In the genomic region with DNA sequence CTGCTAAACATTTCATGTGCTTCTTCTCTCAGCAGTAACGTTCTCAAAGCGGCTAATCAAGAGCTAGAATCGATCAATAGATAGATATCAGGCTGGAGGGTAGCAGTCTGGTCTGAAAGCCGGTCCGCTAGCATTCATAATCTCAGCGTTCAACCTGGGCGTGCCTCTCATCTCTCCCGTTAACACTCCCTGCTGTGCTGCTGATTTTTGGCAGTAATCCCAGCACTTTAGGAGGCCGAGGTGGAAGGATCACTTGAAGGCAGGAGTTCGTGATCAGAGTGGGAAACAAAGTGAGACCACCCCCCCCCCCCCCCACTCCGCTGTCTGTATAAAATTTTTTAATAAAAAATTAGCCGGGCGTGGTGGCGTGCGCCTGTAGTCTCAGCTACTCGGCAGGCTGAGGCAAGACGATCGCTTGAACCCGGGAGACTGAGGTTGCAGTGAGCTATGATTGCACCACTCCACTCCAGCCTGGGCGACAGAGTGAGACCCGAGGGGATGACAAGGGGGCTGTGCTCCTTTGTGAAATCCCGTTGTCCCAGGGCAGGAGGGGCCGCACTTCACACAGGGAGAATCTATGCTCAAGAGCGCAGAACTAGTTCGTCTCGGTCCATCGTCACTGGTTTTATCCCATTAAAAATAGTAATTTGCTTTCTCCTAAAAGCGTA, we compare ENCODE assay signal across 8 cellular contexts. TPM values are rescaled to one million over a fixed set of nuclear protein-coding genes. Genes with fewer than 3 reads are reported as not detected.
A peak's percentile ranks its signal among the peaks of the same experiment; 100 is the strongest.
DNase-seq lines count a peak whose midpoint lies in the region; ATAC-seq and TF ChIP-seq lines count a peak whose summit lies in the region.

No MANE protein-coding gene starts in this region.

- peak; percentile 34 for DNase-seq in COR-L47 (lab: John Stamatoyannopoulos, UW)
- peak; percentile 26 for DNase-seq in brain microvascular endothelial cell
- no peak for DNase-seq in foreskin melanocyte

- H3K27me3 ChIP-seq in OCI-LY3 (ENCODE audit: low read depth, low read length) (no peaks in the 10 kb centered on the region), brain microvascular endothelial cell (replicated peaks) (no peaks in the 10 kb centered on the region), liver (ENCODE audit: control insufficient read depth in 4 of 4, insufficient read depth in 4 of 4, low read length in 3 of 4) (no peaks in the 10 kb centered on the region), thymus (ENCODE audit: control insufficient read depth, insufficient read depth) (peaks cover 3% of the 10 kb centered on the region)

- H3K9me3 ChIP-seq in OCI-LY3 (ENCODE audit: insufficient read depth, low read length) (no peaks in the 10 kb centered on the region), liver (ENCODE audit: control insufficient read depth in 4 of 4, low read length in 3 of 4) (no peaks in the 10 kb centered on the region), thymus (ENCODE audit: control insufficient read depth) (no peaks in the 10 kb centered on the region)

- peaks cover 9% of the 10 kb centered on the region for H3K36me3 ChIP-seq in OCI-LY3 (replicated peaks; ENCODE audit: low read depth, low read length)
- H3K36me3 ChIP-seq in brain microvascular endothelial cell (replicated peaks): no peaks in the 10 kb centered on the region
- H3K36me3 ChIP-seq in liver (ENCODE audit: control insufficient read depth in 4 of 4, insufficient read depth in 3 of 4, low read depth in 1 of 4, low read length in 3 of 4): no peaks in the 10 kb centered on the region
- no peaks in the 10 kb centered on the region for H3K36me3 ChIP-seq in thymus (ENCODE audit: control insufficient read depth, insufficient read depth)

- ATAC-seq in GM19328 (IDR thresholded peaks at IDR 0.05; ENCODE audit: unreplicated experiment) (peak; percentile 13), HG03196 (IDR thresholded peaks at IDR 0.05; ENCODE audit: unreplicated experiment) (peak; percentile 8)

- H3K79me2 ChIP-seq in OCI-LY3 (ENCODE audit: low read length): peaks cover 41% of the 10 kb centered on the region

- peak overlapping the region; percentile 76 for H3K9ac ChIP-seq in OCI-LY3 (ENCODE audit: low read length)
- H3K9ac ChIP-seq in liver (ENCODE audit: low read depth in 1 of 2, low read length in 2 of 2): peak overlapping the region in 1 of 2 donors; percentile 3

- peak overlapping the region; percentile 79 for H2AFZ ChIP-seq in OCI-LY3 (ENCODE audit: low read depth, low read length)

- H3K27ac ChIP-seq in OCI-LY3 (ENCODE audit: low read length) (no peak overlapping the region), brain microvascular endothelial cell (no peak overlapping the region), liver (ENCODE audit: low read depth in 1 of 2, low read length in 2 of 2) (no peak overlapping the region), thymus (ENCODE audit: low read depth) (peak overlapping the region; percentile 18)

- 2% methylated on average over 28 of the region's 28 CpGs for WGBS in liver
- 2% methylated on average over 28 of the region's 28 CpGs for WGBS in thymus

- H3K4me3 ChIP-seq in OCI-LY3 (ENCODE audit: low read length) (peak overlapping the region; percentile 99), brain microvascular endothelial cell (ENCODE audit: low read depth, low read length) (peak overlapping the region; percentile 83), liver (ENCODE audit: low read depth in 1 of 3, low read length in 3 of 3) (peak overlapping the region; percentile 62 to 80 (median 69)), thymus (ENCODE audit: low read length) (peak overlapping the region; percentile 82)

- no peak for TF ChIP-seq RAD21 in liver (IDR thresholded peaks at IDR 0.05)

- H3K4me2 ChIP-seq in OCI-LY3 (ENCODE audit: low read length): peak overlapping the region; percentile 95

- peaks cover 11% of the 10 kb centered on the region; the same call in 1 of the 2 replicates for H3K4me1 ChIP-seq in OCI-LY3 (ENCODE audit: low read length)
- peaks cover 3 to 13% (median 8%) of the 10 kb centered on the region in 4 donors for H3K4me1 ChIP-seq in liver (ENCODE audit: control insufficient read depth in 4 of 4, insufficient read depth in 4 of 4, low read length in 3 of 4)
- H3K4me1 ChIP-seq in thymus (ENCODE audit: control insufficient read depth, insufficient read depth, low read length): peaks cover 4% of the 10 kb centered on the region

- no peak for TF ChIP-seq CTCF in OCI-LY3 (IDR thresholded peaks at IDR 0.05; ENCODE audit: low read depth, low read length)
- no peak for TF ChIP-seq CTCF in brain microvascular endothelial cell (IDR thresholded peaks at IDR 0.05; ENCODE audit: low read depth, low read length, missing control alignments)
- no peak for TF ChIP-seq CTCF in liver (IDR thresholded peaks at IDR 0.05; ENCODE audit: low read depth, low read length, missing input control)

- no peaks in the 10 kb centered on the region for H4K20me1 ChIP-seq in OCI-LY3 (ENCODE audit: insufficient read depth, low read length)

- in situ Hi-C loops in brain microvascular endothelial cell (cut with HindIII; ENCODE audit: low pct_ligation_motif_present, low sequenced_read_pairs): loop anchor here (25.0 kb wide), 1 partner anchor 133 kb away; no protein-coding TSS in a partner anchor

TF ChIP-seq in liver, 16 proteins besides CTCF, POLR2A, EP300 and RAD21:
- TF ChIP-seq NR2F2 (IDR thresholded peaks at IDR 0.05) (no peak), TAF1 (conservative IDR thresholded peaks at IDR 0.05) (no peak), SP1 (IDR thresholded peaks at IDR 0.05) (no peak), EGR1 (IDR thresholded peaks at IDR 0.05; ENCODE audit: low read depth in 2 of 2) (no peak), FOXA1 (IDR thresholded peaks at IDR 0.05) (no peak), HNF4A (conservative IDR thresholded peaks at IDR 0.05) (no peak), GABPA (IDR thresholded peaks at IDR 0.05 in 1 of 2, conservative IDR thresholded peaks at IDR 0.05 in 1 of 2) (no peak)
- TF ChIP-seq, protein P1, sequence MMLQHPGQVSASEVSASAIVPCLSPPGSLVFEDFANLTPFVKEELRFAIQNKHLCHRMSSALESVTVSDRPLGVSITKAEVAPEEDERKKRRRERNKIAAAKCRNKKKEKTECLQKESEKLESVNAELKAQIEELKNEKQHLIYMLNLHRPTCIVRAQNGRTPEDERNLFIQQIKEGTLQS (IDR thresholded peaks at IDR 0.05): no peak
- TF ChIP-seq, protein P2, sequence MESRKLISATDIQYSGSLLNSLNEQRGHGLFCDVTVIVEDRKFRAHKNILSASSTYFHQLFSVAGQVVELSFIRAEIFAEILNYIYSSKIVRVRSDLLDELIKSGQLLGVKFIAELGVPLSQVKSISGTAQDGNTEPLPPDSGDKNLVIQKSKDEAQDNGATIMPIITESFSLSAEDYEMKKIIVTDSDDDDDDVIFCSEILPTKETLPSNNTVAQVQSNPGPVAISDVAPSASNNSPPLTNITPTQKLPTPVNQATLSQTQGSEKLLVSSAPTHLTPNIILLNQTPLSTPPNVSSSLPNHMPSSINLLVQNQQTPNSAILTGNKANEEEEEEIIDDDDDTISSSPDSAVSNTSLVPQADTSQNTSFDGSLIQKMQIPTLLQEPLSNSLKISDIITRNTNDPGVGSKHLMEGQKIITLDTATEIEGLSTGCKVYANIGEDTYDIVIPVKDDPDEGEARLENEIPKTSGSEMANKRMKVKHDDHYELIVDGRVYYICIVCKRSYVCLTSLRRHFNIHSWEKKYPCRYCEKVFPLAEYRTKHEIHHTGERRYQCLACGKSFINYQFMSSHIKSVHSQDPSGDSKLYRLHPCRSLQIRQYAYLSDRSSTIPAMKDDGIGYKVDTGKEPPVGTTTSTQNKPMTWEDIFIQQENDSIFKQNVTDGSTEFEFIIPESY (IDR thresholded peaks at IDR 0.05): no peak
- TF ChIP-seq, protein P3, sequence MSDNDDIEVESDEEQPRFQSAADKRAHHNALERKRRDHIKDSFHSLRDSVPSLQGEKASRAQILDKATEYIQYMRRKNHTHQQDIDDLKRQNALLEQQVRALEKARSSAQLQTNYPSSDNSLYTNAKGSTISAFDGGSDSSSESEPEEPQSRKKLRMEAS (IDR thresholded peaks at IDR 0.05): no peak

RNA-seq across cellular contexts. Expression of a gene that starts 0.6 kb away (rescaled TPM):
- 1 to 10 TPM in 1 of 2 donors, under 1 TPM in 1; under 0.01 to 4.1 TPM for total RNA-seq in liver
- polyA plus RNA-seq in liver: under 1 TPM; 0.10 to 0.82 TPM
- polyA plus RNA-seq in thymus: 6.4 TPM

RNA-seq across cellular contexts. Expression of a gene that starts 13.7 kb away (rescaled TPM):
- 1 to 10 TPM; 4.0 to 5.7 TPM for total RNA-seq in liver
- polyA plus RNA-seq in liver: 1 to 10 TPM in 1 of 2 donors, under 1 TPM in 1; 0.89 to 2.5 TPM
- 14.0 TPM for polyA plus RNA-seq in thymus
